1 cellular context compared by ENCODE assay signal in genomic region chr1:239387304-239388231, GRCh38.
TF ChIP-seq lines count a peak whose summit lies in the region.

No MANE protein-coding gene starts in this region.

TF ChIP-seq in liver, 16 proteins besides CTCF, POLR2A, EP300 and RAD21 (continued from another document):
- TF ChIP-seq ZBTB33 (IDR thresholded peaks at IDR 0.05) (no peak), SP1 (IDR thresholded peaks at IDR 0.05) (no peak), JUND (IDR thresholded peaks at IDR 0.05) (no peak), NR2F2 (IDR thresholded peaks at IDR 0.05) (no peak), REST (IDR thresholded peaks at IDR 0.05) (no peak), TAF1 (conservative IDR thresholded peaks at IDR 0.05) (no peak)
TF ChIP-seq in liver: peak in this region for 0.
